23 cellular contexts compared by ENCODE assay signal in genomic region chr13:26697069-26697955, GRCh38.
A peak's percentile ranks its signal among the peaks of the same experiment; 100 is the strongest.
DNase-seq lines count a peak whose midpoint lies in the region; ATAC-seq, FAIRE-seq and TF ChIP-seq lines count a peak whose summit lies in the region.
"Had no signal": no experiment of that assay in that cellular context is flagged by ENCODE, and none has a peak within 500 bp of the region (broad histone marks: within the 10 kb centered on the region; RNA-seq: fewer than 3 reads in every experiment).

No MANE protein-coding gene starts in this region.

- H3K4me1 ChIP-seq in BLaER1 (peaks cover 37% of the 10 kb centered on the region), Loucy (ENCODE audit: insufficient read depth, low read length, poor library complexity, severe bottlenecking) (peaks cover 5% of the 10 kb centered on the region), H1 (replicated peaks in 1 of 4; ENCODE audit: control insufficient read depth in 3 of 4, insufficient read depth in 4 of 4, low read length in 3 of 4) (peaks cover 0 to 4% (median 1%) of the 10 kb centered on the region in 4 experiments; a peak in 2 of 7 replicates), neuronal stem cell (ENCODE audit: control insufficient read depth in 2 of 2, insufficient read depth in 1 of 2, low read depth in 1 of 2, low read length in 2 of 2) (peaks cover 0 to 11% of the 10 kb centered on the region in 2 donors), colonic mucosa (no peaks in the 10 kb centered on the region)
- H3K4me1 ChIP-seq: Caco-2, SJSA1 had no signal

- H2BK15ac ChIP-seq in H1 (ENCODE audit: low read length) (peak overlapping the region; percentile 16; the same call in 1 of the 2 replicates), neuronal stem cell (ENCODE audit: low read length) (peak overlapping the region; percentile 92)

- H3K79me2 ChIP-seq in Loucy (ENCODE audit: insufficient read depth, low read length) (no peaks in the 10 kb centered on the region), H1 (ENCODE audit: control insufficient read depth in 1 of 2, insufficient read depth in 2 of 2, low read length in 2 of 2) (no peaks in the 10 kb centered on the region)

- CTCF ChIA-PET in H1 (lab: Charles Lee; ENCODE audit: partially characterized antibody): interaction anchor here (0.7 to 4.3 kb wide), 19 partner anchors 11 to 512 kb away, joined by 3 to 48 read pairs (median 5); no protein-coding TSS in a partner anchor

- H3F3A ChIP-seq in Loucy (ENCODE audit: low read depth): no peaks in the 10 kb centered on the region

- no peaks in the 10 kb centered on the region for H3K79me1 ChIP-seq in H1 (ENCODE audit: low read depth, low read length)
- H3K79me1 ChIP-seq in neuronal stem cell (ENCODE audit: low read depth, low read length): peaks cover 3% of the 10 kb centered on the region

- no peak for FAIRE-seq in H1 (lab: Jason Lieb, UNC)
- FAIRE-seq: A204.1, G401.6 had no signal

- H3K9me2 ChIP-seq in Loucy (replicated peaks; ENCODE audit: low read depth, low read length): no peaks in the 10 kb centered on the region

- ATAC-seq in GM18909 (IDR thresholded peaks at IDR 0.05; ENCODE audit: poor library complexity, unreplicated experiment): no peak
- ATAC-seq: CD8-positive, alpha-beta T cell had no signal

- H2BK5ac ChIP-seq in H1 (ENCODE audit: low read depth, low read length): no peak overlapping the region
- H2BK5ac ChIP-seq in neuronal stem cell (ENCODE audit: low read length): peak overlapping the region; percentile 75

- no peak overlapping the region for H2BK120ac ChIP-seq in H1 (replicated peaks; ENCODE audit: low read depth, low read length)
- H2BK120ac ChIP-seq in neuronal stem cell (ENCODE audit: low read depth, low read length): no peak overlapping the region

- no peak overlapping the region for H2BK12ac ChIP-seq in H1 (ENCODE audit: low read depth, low read length)
- peak overlapping the region; percentile 73 for H2BK12ac ChIP-seq in neuronal stem cell (ENCODE audit: low read length)

- H2AFZ ChIP-seq in Loucy (ENCODE audit: low read length) (0 out of 2 replicates have a peak overlapping the region, but pooled peaks have one; percentile 85), H1 (ENCODE audit: low read length) (no peak overlapping the region), neuronal stem cell (ENCODE audit: low read length) (no peak overlapping the region)

- H3K9ac ChIP-seq in BLaER1: no peak overlapping the region
- H3K9ac ChIP-seq in Loucy (ENCODE audit: low read depth, low read length, poor library complexity, severe bottlenecking): no peak overlapping the region
- H3K9ac ChIP-seq in H1 (replicated peaks in 1 of 4; ENCODE audit: extremely low read depth in 1 of 4, low read depth in 3 of 4, low read length in 3 of 4): no peak overlapping the region
- no peak overlapping the region for H3K9ac ChIP-seq in neuronal stem cell (ENCODE audit: low read depth, low read length, poor library complexity)
- H3K9ac ChIP-seq in colonic mucosa (ENCODE audit: low read depth in 2 of 2, low read length in 2 of 2): no peak overlapping the region
- H3K9ac ChIP-seq: KMS-11 had no signal

- H4K8ac ChIP-seq in H1 (ENCODE audit: extremely low read depth, insufficient read depth, low read length) (no peak overlapping the region), neuronal stem cell (ENCODE audit: low read depth, low read length) (peak overlapping the region; percentile 43)

- H3K27ac ChIP-seq in BLaER1: no peak overlapping the region
- no peak overlapping the region for H3K27ac ChIP-seq in H1 (ENCODE audit: low read depth, low read length)
- no peak overlapping the region for H3K27ac ChIP-seq in neuronal stem cell (replicated peaks; ENCODE audit: low read length)
- H3K27ac ChIP-seq in colonic mucosa: no peak overlapping the region
- H3K27ac ChIP-seq: C4-2B, KMS-11, SJSA1 had no signal

- H3K18ac ChIP-seq in H1 (ENCODE audit: extremely low read depth, low read length) (no peak overlapping the region; the same call in 1 of the 2 replicates), neuronal stem cell (ENCODE audit: low read length) (peak overlapping the region; percentile 64)

- H2BK20ac ChIP-seq in H1 (ENCODE audit: low read length): no peak overlapping the region

- TF ChIP-seq CTCF in Loucy (conservative IDR thresholded peaks at IDR 0.05; ENCODE audit: low read length) (no peak), H1 (IDR thresholded peaks at IDR 0.05; ENCODE audit: control extremely low read depth in 1 of 3, insufficient read depth in 1 of 3, low read depth in 1 of 3, low read length in 3 of 3) (no peak), colonic mucosa (IDR thresholded peaks at IDR 0.05) (no peak)

- no peak for TF ChIP-seq RAD21 in H1 (IDR thresholded peaks at IDR 0.05 in 1 of 2, conservative IDR thresholded peaks at IDR 0.05 in 1 of 2; ENCODE audit: low read depth in 2 of 2, low read length in 2 of 2)

- H3K4me2 ChIP-seq in BLaER1 (peak overlapping the region; percentile 86), Loucy (ENCODE audit: low read depth, low read length, poor library complexity, severe bottlenecking) (no peak overlapping the region), H1 (ENCODE audit: insufficient read depth in 1 of 2, low read depth in 2 of 2, low read length in 2 of 2) (no peak overlapping the region), neuronal stem cell (ENCODE audit: insufficient read depth, low read length, poor library complexity, severe bottlenecking) (no peak overlapping the region)
- H3K4me2 ChIP-seq: KMS-11 had no signal

- H2AK5ac ChIP-seq in H1 (ENCODE audit: low read depth, low read length) (no peak overlapping the region), neuronal stem cell (ENCODE audit: low read depth, low read length) (peak overlapping the region; percentile 97)

- H4K91ac ChIP-seq in H1 (replicated peaks; ENCODE audit: insufficient read length, low read length) (no peak overlapping the region), neuronal stem cell (ENCODE audit: low read depth, low read length, poor library complexity) (peak overlapping the region; percentile 53)

- H3K4me3 ChIP-seq in BLaER1 (no peak overlapping the region), Loucy (ENCODE audit: low read length, poor library complexity, severe bottlenecking) (no peak overlapping the region), H1 (ENCODE audit: extremely low read depth in 1 of 4, insufficient read depth in 2 of 4, low read depth in 3 of 4, low read length in 4 of 4) (no peak overlapping the region), neuronal stem cell (ENCODE audit: low read length in 2 of 2) (peak overlapping the region in 1 of 2 donors; percentile 30), colonic mucosa (no peak overlapping the region)
- H3K4me3 ChIP-seq: SJSA1 had no signal

- no peak overlapping the region for H3K14ac ChIP-seq in H1 (ENCODE audit: insufficient read length)
- peak overlapping the region; percentile 71 for H3K14ac ChIP-seq in neuronal stem cell (ENCODE audit: low read length)

- H3K27me3 ChIP-seq in BLaER1 (no peaks in the 10 kb centered on the region), Loucy (ENCODE audit: insufficient read depth, low read length, poor library complexity, severe bottlenecking) (no peaks in the 10 kb centered on the region), H1 (replicated peaks in 1 of 4; ENCODE audit: control insufficient read depth in 3 of 4, extremely low read depth in 1 of 4, insufficient read depth in 3 of 4, low read length in 3 of 4) (no peaks in the 10 kb centered on the region), neuronal stem cell (ENCODE audit: control insufficient read depth in 3 of 3, insufficient read depth in 3 of 3, low read depth in 1 of 3, low read length in 3 of 3) (peaks cover 0 to 2% (median 2%) of the 10 kb centered on the region in 3 experiments), colonic mucosa (no peaks in the 10 kb centered on the region)

- TF ChIP-seq EP300 in H1 (IDR thresholded peaks at IDR 0.05; ENCODE audit: borderline replicate concordance in 1 of 2, low read depth in 2 of 2, low read length in 2 of 2): no peak

- POLR2A ChIA-PET in H1 (lab: Charles Lee; ENCODE audit: partially characterized antibody): no interaction called here

- no peak for TF ChIP-seq POLR2A in H1 (IDR thresholded peaks at IDR 0.05; ENCODE audit: control extremely low read depth in 1 of 2, low read depth in 2 of 2, low read length in 2 of 2)

- H3K4ac ChIP-seq in H1 (replicated peaks; ENCODE audit: insufficient read length, low read depth, low read length) (no peak overlapping the region), neuronal stem cell (ENCODE audit: low read length) (peak overlapping the region; percentile 11)

- H3K9me3 ChIP-seq in BLaER1 (no peaks in the 10 kb centered on the region), Loucy (ENCODE audit: insufficient read depth, low read depth, low read length) (no peaks in the 10 kb centered on the region), H1 (ENCODE audit: insufficient read depth in 2 of 2, low read depth in 1 of 2, low read length in 1 of 2) (no peaks in the 10 kb centered on the region), neuronal stem cell (replicated peaks in 1 of 2; ENCODE audit: control insufficient read depth in 2 of 2, insufficient read depth in 1 of 2, low read depth in 1 of 2, low read length in 2 of 2) (no peaks in the 10 kb centered on the region), colonic mucosa (no peaks in the 10 kb centered on the region)
- H3K9me3 ChIP-seq: Caco-2, SJSA1 had no signal

- H4K20me1 ChIP-seq in BLaER1: peaks cover 24% of the 10 kb centered on the region
- H4K20me1 ChIP-seq in Loucy (ENCODE audit: insufficient read depth, low read length, poor library complexity, severe bottlenecking): no peaks in the 10 kb centered on the region
- no peaks in the 10 kb centered on the region for H4K20me1 ChIP-seq in H1 (replicated peaks in 1 of 2; ENCODE audit: control insufficient read depth in 1 of 2, insufficient read depth in 2 of 2, low read length in 2 of 2)

- DNase-seq in H1 (ENCODE audit: low read depth in 1 of 2, low spot score in 2 of 2): no peak
- no peak for DNase-seq in neuronal stem cell (ENCODE audit: low spot score)
- no peak for DNase-seq in SIG-M5 (lab: John Stamatoyannopoulos, UW)
- no peak for DNase-seq in colonic mucosa
- DNase-seq: AML-193; Caco-2; CD8-positive, alpha-beta T cell; GOT3; HCEC 1CT; IMR-90; NCI-H1092; NCI-H1417 treated with DMSO at 0.1 percent for 48 hours; NCI-H1694 treated with DMSO at 0.1 percent for 48 hours; NCI-H2107; NK-92 treated with Interleukin-12 subunit alpha and Interleukin-12 subunit beta, amount 100 ng/mL, for 24 hours had no signal

- H3K23me2 ChIP-seq in H1 (ENCODE audit: low read depth, low read length): no peaks in the 10 kb centered on the region

- no peak overlapping the region for H3K56ac ChIP-seq in H1 (replicated peaks; ENCODE audit: insufficient read length, low read depth, low read length)

- WGBS in H1 (ENCODE audit: extremely low coverage in 1 of 2, insufficient coverage in 1 of 2, insufficient read length in 1 of 2, insufficient replicate concordance in 2 of 2, low coverage in 1 of 2, low lambda C conversion rate in 2 of 2, missing lambda C conversion rate in 1 of 2), 2 experiments: 92% methylated on average over 21 of the region's 21 CpGs; no CpG with 5 or more reads in 1 of the 2 experiments
- no CpG with 5 or more reads among the region's 21 CpGs for WGBS in neuronal stem cell (ENCODE audit: extremely low coverage in 2 of 2, insufficient read length in 2 of 2, insufficient replicate concordance in 1 of 2), 2 donors

- intact Hi-C loops in colonic mucosa (cut with DNase I): loop anchor here (5.0 kb wide), 2 partner anchors 215 to 515 kb away; no protein-coding TSS in a partner anchor

- H3K36me3 ChIP-seq in BLaER1 (no peaks in the 10 kb centered on the region), Loucy (ENCODE audit: insufficient read depth, low read length) (no peaks in the 10 kb centered on the region), H1 (ENCODE audit: control insufficient read depth in 2 of 4, insufficient read depth in 4 of 4, low read length in 3 of 4) (no peaks in the 10 kb centered on the region), neuronal stem cell (replicated peaks in 1 of 2; ENCODE audit: control insufficient read depth in 2 of 2, insufficient read depth in 2 of 2, low read length in 2 of 2) (peaks cover 0 to 10% of the 10 kb centered on the region in 2 donors), colonic mucosa (no peaks in the 10 kb centered on the region)
- H3K36me3 ChIP-seq: SJSA1 had no signal

- no peak overlapping the region for H4K5ac ChIP-seq in H1 (ENCODE audit: insufficient read length, low read depth, low read length)

- H3K23ac ChIP-seq in H1 (ENCODE audit: insufficient read length) (no peak overlapping the region), neuronal stem cell (ENCODE audit: low read depth, low read length, poor library complexity) (no peak overlapping the region)
